Comparison of ENCODE assay signal across 8 cellular contexts in genomic region chr6:70884074-70884983, GRCh38.
DNase-seq lines count a peak whose midpoint lies in the region; ATAC-seq and TF ChIP-seq lines count a peak whose summit lies in the region.

No MANE protein-coding gene starts in this region.

- intact Hi-C loops in Caco-2 (cut with micrococcal nuclease; ENCODE audit: unreplicated experiment), result loop anchor here (1.0 kb wide), 5 partner anchors 129 to 574 kb away; no protein-coding TSS in a partner anchor
- intact Hi-C loops in PC-9 (cut with micrococcal nuclease; ENCODE audit: unreplicated experiment), result loop anchor here (1.0 to 10.0 kb wide), 6 partner anchors 130 to 662 kb away; no protein-coding TSS in a partner anchor
- intact Hi-C loops in activated T-helper 1 cell treated with anti-CD3 and anti-CD28 coated beads, Interleukin-12 subunit alpha, Interleukin-12 subunit beta, Interleukin-2, Interleukin-4 antibody, amounts not matched to agents 30 ng/mL and 10 ng/mL and 1 ng/mL, durations not matched to agents 14 hours and 24 hours and 36 hours (cut with micrococcal nuclease), result loop anchor here (1.0 to 10.0 kb wide), 6 partner anchors 129 to 660 kb away; no protein-coding TSS in a partner anchor
- intact Hi-C loops in transverse colon (cut with DNase I; ENCODE audit: low total_unique reads), result loop anchor here (5.0 kb wide), 1 partner anchor 177 kb away; no protein-coding TSS in a partner anchor

- in situ Hi-C loops in transverse colon (cut with MboI; ENCODE audit: low pct_ligation_motif_present in 1 of 4, low pct_unique_long_range_greater_than_20kb in 1 of 4, low sequenced_read_pairs in 3 of 4), result loop anchor here (10.0 to 25.0 kb wide), 5 partner anchors 170 to 672 kb away; partner anchors contain the start of gene COL9A1 (in 2 of the 4)

- POLR2A ChIA-PET in Caco-2 (lab: Charles Lee), result no interaction called here
- POLR2A ChIA-PET in PC-9 (lab: Charles Lee; ENCODE audit: unreplicated experiment), result no interaction called here

- H3F3A ChIP-seq in PC-9 (ENCODE audit: insufficient read depth, low read depth), result no peaks in the 10 kb centered on the region

- H3K36me3 ChIP-seq in Caco-2 (ENCODE audit: control insufficient read depth, insufficient read depth, low read length), result no peaks in the 10 kb centered on the region
- no peaks in the 10 kb centered on the region for H3K36me3 ChIP-seq in HUES48 (ENCODE audit: control insufficient read depth, insufficient read depth, low read length)
- no peaks in the 10 kb centered on the region for H3K36me3 ChIP-seq in PC-9 (ENCODE audit: low read depth)
- no peaks in the 10 kb centered on the region for H3K36me3 ChIP-seq in osteoblast (ENCODE audit: insufficient read depth, low read length)
- no peaks in the 10 kb centered on the region for H3K36me3 ChIP-seq in transverse colon

- peak; percentile 84 for ATAC-seq in GM19455 (IDR thresholded peaks at IDR 0.05; ENCODE audit: unreplicated experiment)

- no TSS peak for BruUV-seq in Caco-2 (replicated peaks; lab: Mats Ljungman, UMichigan)
- no TSS peak for BruUV-seq in PC-9 (replicated peaks; lab: Mats Ljungman, UMichigan)

- no peak overlapping the region for H3K9ac ChIP-seq in HUES48 (ENCODE audit: low read depth, low read length)

- H3K27ac Mint-ChIP-seq in Caco-2 (ENCODE audit: unreplicated experiment), result no peak overlapping the region
- no peak overlapping the region for H3K27ac Mint-ChIP-seq in activated T-helper 1 cell treated with anti-CD3 and anti-CD28 coated beads, Interleukin-12 subunit alpha, Interleukin-12 subunit beta, Interleukin-2, Interleukin-4 antibody, amounts not matched to agents 30 ng/mL and 10 ng/mL and 1 ng/mL, durations not matched to agents 14 hours and 24 hours and 36 hours

- H3K4me2 ChIP-seq in PC-9 (no peak overlapping the region), osteoblast (ENCODE audit: insufficient read depth, low read length) (peak overlapping the region; percentile 20)

- CTCF ChIA-PET in Caco-2 (lab: Charles Lee) (interaction anchor here (0.6 to 1.4 kb wide), 7 partner anchors 19 to 663 kb away, joined by 3 to 9 read pairs (median 5); no protein-coding TSS in a partner anchor), PC-9 (lab: Charles Lee) (interaction anchor here (0.6 to 2.3 kb wide), 2 partner anchors 415 to 663 kb away, joined by 6 to 7 read pairs; no protein-coding TSS in a partner anchor)

- peak; percentile 78 to 88 for TF ChIP-seq CTCF in Caco-2 (IDR thresholded peaks at IDR 0.05; ENCODE audit: insufficient read depth in 1 of 2, low read depth in 1 of 2, low read length in 1 of 2, severe bottlenecking in 1 of 2, unreplicated experiment in 1 of 2)
- peak; percentile 96 for TF ChIP-seq CTCF in PC-9 (conservative IDR thresholded peaks at IDR 0.05)
- peak; percentile 80 for TF ChIP-seq CTCF in foreskin fibroblast (IDR thresholded peaks at IDR 0.05; ENCODE audit: low read depth, low read length)
- TF ChIP-seq CTCF in osteoblast (IDR thresholded peaks at IDR 0.05; ENCODE audit: extremely low read depth, low read depth, low read length), result peak; percentile 92
- TF ChIP-seq CTCF in transverse colon (IDR thresholded peaks at IDR 0.05), result peak; percentile 86 to 96 (median 90)

- H3K9me2 ChIP-seq in PC-9 (ENCODE audit: insufficient read depth), result no peaks in the 10 kb centered on the region

- H3K27me3 ChIP-seq in Caco-2 (replicated peaks; ENCODE audit: control insufficient read depth, insufficient read depth, low read length), result no peaks in the 10 kb centered on the region; the same call in 1 of the 2 replicates
- no peaks in the 10 kb centered on the region for H3K27me3 ChIP-seq in HUES48 (ENCODE audit: control insufficient read depth, insufficient read depth, low read length)
- H3K27me3 ChIP-seq in PC-9 (ENCODE audit: insufficient read depth, low read depth), result no peaks in the 10 kb centered on the region; the same call in 1 of the 2 replicates
- peaks cover 6% of the 10 kb centered on the region for H3K27me3 ChIP-seq in osteoblast (ENCODE audit: insufficient read depth, low read length)
- H3K27me3 ChIP-seq in transverse colon, result no peaks in the 10 kb centered on the region

- no peaks in the 10 kb centered on the region for H3K4me1 Mint-ChIP-seq in Caco-2 (ENCODE audit: low read depth, unreplicated experiment)
- H3K4me1 Mint-ChIP-seq in activated T-helper 1 cell treated with anti-CD3 and anti-CD28 coated beads, Interleukin-12 subunit alpha, Interleukin-12 subunit beta, Interleukin-2, Interleukin-4 antibody, amounts not matched to agents 30 ng/mL and 10 ng/mL and 1 ng/mL, durations not matched to agents 14 hours and 24 hours and 36 hours (ENCODE audit: low read depth), result no peaks in the 10 kb centered on the region

- H3K27ac ChIP-seq in HUES48 (ENCODE audit: low read depth, low read length) (peak overlapping the region; percentile 35), PC-9 (no peak overlapping the region), osteoblast (ENCODE audit: low read depth, low read length) (no peak overlapping the region), transverse colon (no peak overlapping the region)

- TF ChIP-seq EP300 in transverse colon (IDR thresholded peaks at IDR 0.05; ENCODE audit: low read depth), result no peak

- DNase-seq in Caco-2 (peak; percentile 55 to 76), PC-9 (peak in 1 of 2 experiments; percentile 52), foreskin fibroblast (peak; percentile 14 to 70), osteoblast (ENCODE audit: insufficient read length, low spot score, missing footprints) (peak; percentile 95), transverse colon (peak; percentile 52)
- peak; percentile 22 for DNase-seq in activated T-helper 1 cell treated with anti-CD3 and anti-CD28 coated beads, Interleukin-12 subunit alpha, Interleukin-12 subunit beta, Interleukin-2, Interleukin-4 antibody, amounts not matched to agents 30 ng/mL and 10 ng/mL and 1 ng/mL, durations not matched to agents 14 hours and 24 hours and 36 hours (ENCODE audit: low spot score)

- H3K36me3 Mint-ChIP-seq in Caco-2 (ENCODE audit: insufficient read depth, unreplicated experiment), result no peaks in the 10 kb centered on the region
- H3K36me3 Mint-ChIP-seq in activated T-helper 1 cell treated with anti-CD3 and anti-CD28 coated beads, Interleukin-12 subunit alpha, Interleukin-12 subunit beta, Interleukin-2, Interleukin-4 antibody, amounts not matched to agents 30 ng/mL and 10 ng/mL and 1 ng/mL, durations not matched to agents 14 hours and 24 hours and 36 hours (ENCODE audit: low read depth), result no peaks in the 10 kb centered on the region

- no peak for TF ChIP-seq POLR2A in transverse colon (IDR thresholded peaks at IDR 0.05)

- H3K79me2 ChIP-seq in PC-9 (ENCODE audit: low read depth) (no peaks in the 10 kb centered on the region), osteoblast (ENCODE audit: insufficient read depth, low read length) (no peaks in the 10 kb centered on the region)

- H3K9me3 ChIP-seq in Caco-2 (no peaks in the 10 kb centered on the region), HUES48 (ENCODE audit: control insufficient read depth, insufficient read depth, low read length) (no peaks in the 10 kb centered on the region), PC-9 (ENCODE audit: insufficient read depth, low read depth) (no peaks in the 10 kb centered on the region), osteoblast (ENCODE audit: low read depth, low read length) (no peaks in the 10 kb centered on the region), transverse colon (no peaks in the 10 kb centered on the region)

- H3K4me1 ChIP-seq in Caco-2, result no peaks in the 10 kb centered on the region
- peaks cover 26% of the 10 kb centered on the region for H3K4me1 ChIP-seq in HUES48 (ENCODE audit: control insufficient read depth, insufficient read depth, low read length)
- no peaks in the 10 kb centered on the region for H3K4me1 ChIP-seq in PC-9 (replicated peaks; ENCODE audit: insufficient read depth)
- H3K4me1 ChIP-seq in osteoblast (ENCODE audit: insufficient read depth, low read length), result no peaks in the 10 kb centered on the region
- peaks cover 0 to 3% (median 0%) of the 10 kb centered on the region in 4 donors for H3K4me1 ChIP-seq in transverse colon

- H3K4me3 Mint-ChIP-seq in Caco-2 (ENCODE audit: unreplicated experiment), result no peak overlapping the region
- no peak overlapping the region for H3K4me3 Mint-ChIP-seq in activated T-helper 1 cell treated with anti-CD3 and anti-CD28 coated beads, Interleukin-12 subunit alpha, Interleukin-12 subunit beta, Interleukin-2, Interleukin-4 antibody, amounts not matched to agents 30 ng/mL and 10 ng/mL and 1 ng/mL, durations not matched to agents 14 hours and 24 hours and 36 hours

- H2AFZ ChIP-seq in PC-9, result no peak overlapping the region
- H2AFZ ChIP-seq in osteoblast (ENCODE audit: low read length), result peak overlapping the region; percentile 48

- no peaks in the 10 kb centered on the region for H3K9me3 Mint-ChIP-seq in Caco-2 (ENCODE audit: unreplicated experiment)
- H3K9me3 Mint-ChIP-seq in activated T-helper 1 cell treated with anti-CD3 and anti-CD28 coated beads, Interleukin-12 subunit alpha, Interleukin-12 subunit beta, Interleukin-2, Interleukin-4 antibody, amounts not matched to agents 30 ng/mL and 10 ng/mL and 1 ng/mL, durations not matched to agents 14 hours and 24 hours and 36 hours, result no peaks in the 10 kb centered on the region

- H3K4me3 ChIP-seq in Caco-2 (ENCODE audit: low read depth, low read length) (no peak overlapping the region), HUES48 (ENCODE audit: low read depth, low read length) (no peak overlapping the region), PC-9 (no peak overlapping the region), foreskin fibroblast (ENCODE audit: low read depth in 1 of 2, low read length in 2 of 2) (no peak overlapping the region), osteoblast (ENCODE audit: insufficient read depth, low read length) (no peak overlapping the region), transverse colon (no peak overlapping the region)

- WGBS in transverse colon (ENCODE audit: low coverage in 1 of 2), 2 donors, result 39 to 48% methylated on average over 14 to 17 of the region's 17 CpGs

- H4K20me1 ChIP-seq in PC-9 (ENCODE audit: insufficient read depth), result no peaks in the 10 kb centered on the region
- no peaks in the 10 kb centered on the region for H4K20me1 ChIP-seq in osteoblast (ENCODE audit: insufficient read depth, low read length)

- H3K27me3 Mint-ChIP-seq in Caco-2 (ENCODE audit: insufficient read depth, unreplicated experiment), result peaks cover 6% of the 10 kb centered on the region
- peaks cover 11% of the 10 kb centered on the region for H3K27me3 Mint-ChIP-seq in activated T-helper 1 cell treated with anti-CD3 and anti-CD28 coated beads, Interleukin-12 subunit alpha, Interleukin-12 subunit beta, Interleukin-2, Interleukin-4 antibody, amounts not matched to agents 30 ng/mL and 10 ng/mL and 1 ng/mL, durations not matched to agents 14 hours and 24 hours and 36 hours (ENCODE audit: insufficient read depth)
